ENCODE assay signal across 28 cellular contexts in genomic region chr1:58513956-58514355, GRCh38.
"Had no signal": no experiment of that assay in that cellular context is flagged by ENCODE, and none has a peak within 500 bp of the region (broad histone marks: within the 10 kb centered on the region; RNA-seq: fewer than 3 reads in every experiment).

No MANE protein-coding gene starts in this region.

- H3K4me1 ChIP-seq: colonic mucosa, foreskin keratinocyte, gastrocnemius medialis had no signal

- H3K9me3 ChIP-seq: colonic mucosa had no signal

- ATAC-seq: effector memory CD8-positive, alpha-beta T cell; esophagus mucosa; foreskin keratinocyte; gastrocnemius medialis; gastroesophageal sphincter; heart left ventricle; heart right ventricle had no signal

- FAIRE-seq: colon, endometrium, endothelial cell of umbilical vein, frontal cortex had no signal

- H3K27ac ChIP-seq: colonic mucosa, coronary artery, dorsolateral prefrontal cortex, epithelial cell of prostate, esophagus muscularis mucosa, esophagus squamous epithelium, foreskin keratinocyte, gastrocnemius medialis, gastroesophageal sphincter, heart left ventricle, heart right ventricle had no signal

- H3K36me3 ChIP-seq: colonic mucosa had no signal

- H3K4me3 ChIP-seq: colonic mucosa, coronary artery, dorsolateral prefrontal cortex, esophagus muscularis mucosa, esophagus squamous epithelium, gastrocnemius medialis, gastroesophageal sphincter, heart left ventricle, heart right ventricle had no signal

- H3K27me3 ChIP-seq: colonic mucosa, dorsolateral prefrontal cortex, esophagus muscularis mucosa, esophagus squamous epithelium, foreskin keratinocyte, gastrocnemius medialis, gastroesophageal sphincter, heart left ventricle, heart right ventricle had no signal

- DNase-seq: colonic mucosa; cortex of kidney; dermis blood vessel endothelial cell; dorsolateral prefrontal cortex; effector CD4-positive, alpha-beta T cell; effector CD8-positive, alpha-beta T cell; effector memory CD4-positive, alpha-beta T cell; effector memory CD8-positive, alpha-beta T cell; endodermal cell; erythroblast; esophagus squamous epithelium; foreskin fibroblast; foreskin keratinocyte; foreskin melanocyte; gastrocnemius medialis; glutamatergic neuron; head of caudate nucleus; heart left ventricle; heart right ventricle had no signal
